ENCODE assay signal across 29 cellular contexts in genomic region chr2:64784168-64785061, GRCh38.
DNase-seq lines count a peak whose midpoint lies in the region; ATAC-seq and TF ChIP-seq lines count a peak whose summit lies in the region.
"Had no signal": no experiment of that assay in that cellular context is flagged by ENCODE, and none has a peak within 500 bp of the region (broad histone marks: within the 10 kb centered on the region; RNA-seq: fewer than 3 reads in every experiment).

No MANE protein-coding gene starts in this region.

- H3K4me3 Mint-ChIP-seq in dendritic cell treated with granulocyte-macrophage colony-stimulating factor and Interleukin-4, amounts not matched to agents 40 ng/mL and 50 ng/mL, for 4 days, result no peak overlapping the region
- H3K4me3 Mint-ChIP-seq in nephron progenitor cell, result no peak overlapping the region
- H3K4me3 Mint-ChIP-seq: CD8-positive, alpha-beta T cell; naive thymus-derived CD8-positive, alpha-beta T cell had no signal

- 87 to 95% (median 93%) methylated on average over 11 to 14 of the region's 14 CpGs for WGBS in adrenal gland, 4 donors

- DNase-seq in Karpas-422 (no peak), nephron progenitor cell (no peak), upper lobe of right lung (peak; percentile 73), NCI-H1694 treated with DMSO at 0.1 percent for 48 hours (lab: John Stamatoyannopoulos, UW) (no peak), AG08395 (ENCODE audit: low spot score) (no peak), adrenal gland (no peak)
- DNase-seq: activated CD4-positive, alpha-beta T cell treated with anti-CD3 and anti-CD28 coated beads, Interleukin-2, amount 50 U/mL, for 4 hours; activated effector memory CD4-positive, alpha-beta T cell treated with Interleukin-2 at 50 U/mL for 16 hours; body of pancreas; CD8-positive, alpha-beta T cell; colonic mucosa; DMS53; glutamatergic neuron; HCEC 1CT; kidney glomerular epithelial cell; mesendoderm; naive thymus-derived CD8-positive, alpha-beta T cell; NCI-H1092; NCI-H2029 treated with DMSO at 0.1 percent for 48 hours; NCI-H446 treated with DMSO at 0.1 percent for 48 hours; NK-92 treated with Interleukin-12 subunit alpha and Interleukin-12 subunit beta, amount 100 ng/mL, for 24 hours; Peyer's patch; sigmoid colon; T-helper 2 cell had no signal

- TF ChIP-seq CTCF in nephron progenitor cell (IDR thresholded peaks at IDR 0.05), result no peak
- TF ChIP-seq CTCF in upper lobe of right lung (IDR thresholded peaks at IDR 0.05), result no peak
- TF ChIP-seq CTCF in adrenal gland (IDR thresholded peaks at IDR 0.05), result no peak

- H2AFZ ChIP-seq in Karpas-422 (ENCODE audit: low read length), result peak overlapping the region; percentile 15; the same call in 1 of the 2 replicates
- H2AFZ ChIP-seq: parathyroid adenoma had no signal

- no peaks in the 10 kb centered on the region for H3K9me3 Mint-ChIP-seq in dendritic cell treated with granulocyte-macrophage colony-stimulating factor and Interleukin-4, amounts not matched to agents 40 ng/mL and 50 ng/mL, for 4 days
- H3K9me3 Mint-ChIP-seq in nephron progenitor cell, result no peaks in the 10 kb centered on the region
- H3K9me3 Mint-ChIP-seq: CD8-positive, alpha-beta T cell; naive thymus-derived CD8-positive, alpha-beta T cell had no signal

- peak overlapping the region; percentile 26 for H3K27ac Mint-ChIP-seq in dendritic cell treated with granulocyte-macrophage colony-stimulating factor and Interleukin-4, amounts not matched to agents 40 ng/mL and 50 ng/mL, for 4 days
- H3K27ac Mint-ChIP-seq in nephron progenitor cell, result peak overlapping the region; percentile 13
- H3K27ac Mint-ChIP-seq: CD8-positive, alpha-beta T cell had no signal

- ATAC-seq in upper lobe of right lung (peak; percentile 78), HG03378 (IDR thresholded peaks at IDR 0.05; ENCODE audit: unreplicated experiment) (no peak)
- ATAC-seq: body of pancreas; CD8-positive, alpha-beta T cell; naive thymus-derived CD8-positive, alpha-beta T cell had no signal

- no peaks in the 10 kb centered on the region for H3K36me3 Mint-ChIP-seq in dendritic cell treated with granulocyte-macrophage colony-stimulating factor and Interleukin-4, amounts not matched to agents 40 ng/mL and 50 ng/mL, for 4 days (ENCODE audit: low read depth)
- no peaks in the 10 kb centered on the region for H3K36me3 Mint-ChIP-seq in nephron progenitor cell (ENCODE audit: low read depth)
- H3K36me3 Mint-ChIP-seq: CD8-positive, alpha-beta T cell; naive thymus-derived CD8-positive, alpha-beta T cell had no signal

- H3K79me2 ChIP-seq in Karpas-422 (ENCODE audit: low read length), result no peaks in the 10 kb centered on the region
- H3K79me2 ChIP-seq: parathyroid adenoma had no signal

- H3K9me2 ChIP-seq in Karpas-422 (replicated peaks; ENCODE audit: insufficient read depth, low read length), result no peaks in the 10 kb centered on the region

- H3K27me3 ChIP-seq in Karpas-422 (ENCODE audit: low read length), result no peaks in the 10 kb centered on the region
- H3K27me3 ChIP-seq in upper lobe of right lung, result no peaks in the 10 kb centered on the region
- no peaks in the 10 kb centered on the region for H3K27me3 ChIP-seq in adrenal gland
- H3K27me3 ChIP-seq: body of pancreas, colonic mucosa, Peyer's patch, sigmoid colon had no signal

- H3K4me1 Mint-ChIP-seq in dendritic cell treated with granulocyte-macrophage colony-stimulating factor and Interleukin-4, amounts not matched to agents 40 ng/mL and 50 ng/mL, for 4 days (ENCODE audit: low read depth), result peaks cover 39% of the 10 kb centered on the region
- H3K4me1 Mint-ChIP-seq in nephron progenitor cell, result peaks cover 4% of the 10 kb centered on the region

- no peak overlapping the region for H3K4me2 ChIP-seq in Karpas-422 (ENCODE audit: low read depth, low read length, poor library complexity, severe bottlenecking)

- no peak for TF ChIP-seq POLR2A in adrenal gland (IDR thresholded peaks at IDR 0.05)

- H3K27ac ChIP-seq in Karpas-422 (ENCODE audit: low read length) (no peak overlapping the region), upper lobe of right lung (no peak overlapping the region), adrenal gland (no peak overlapping the region)
- H3K27ac ChIP-seq: body of pancreas, colonic mucosa, parathyroid adenoma, Peyer's patch, sigmoid colon, SK-N-MC, VCaP had no signal

- intact Hi-C loops in dendritic cell treated with granulocyte-macrophage colony-stimulating factor and Interleukin-4, amounts not matched to agents 40 ng/mL and 50 ng/mL, for 4 days (cut with micrococcal nuclease), result no loop called here
- intact Hi-C loops in upper lobe of right lung (cut with DNase I), result no loop called here
- intact Hi-C loops in adrenal gland (cut with DNase I), result no loop called here

- H3K36me3 ChIP-seq in Karpas-422 (ENCODE audit: insufficient read depth, low read length), result no peaks in the 10 kb centered on the region
- H3K36me3 ChIP-seq in upper lobe of right lung, result no peaks in the 10 kb centered on the region
- H3K36me3 ChIP-seq in adrenal gland (replicated peaks in 1 of 2), result no peaks in the 10 kb centered on the region
- H3K36me3 ChIP-seq: colonic mucosa, Peyer's patch, sigmoid colon had no signal

- H3K4me3 ChIP-seq in Karpas-422 (ENCODE audit: low read length), result no peak overlapping the region
- no peak overlapping the region for H3K4me3 ChIP-seq in upper lobe of right lung
- no peak overlapping the region for H3K4me3 ChIP-seq in adrenal gland
- H3K4me3 ChIP-seq: body of pancreas, colonic mucosa, Peyer's patch, sigmoid colon, SK-N-MC had no signal

- H4K20me1 ChIP-seq in Karpas-422 (ENCODE audit: insufficient read depth, low read depth, low read length), result no peaks in the 10 kb centered on the region

- no peaks in the 10 kb centered on the region for H3K27me3 Mint-ChIP-seq in dendritic cell treated with granulocyte-macrophage colony-stimulating factor and Interleukin-4, amounts not matched to agents 40 ng/mL and 50 ng/mL, for 4 days
- H3K27me3 Mint-ChIP-seq in nephron progenitor cell (ENCODE audit: low read depth, poor library complexity), result peaks cover 24% of the 10 kb centered on the region

- no peak overlapping the region for H3K9ac ChIP-seq in Karpas-422 (ENCODE audit: low read length)
- H3K9ac ChIP-seq: parathyroid adenoma had no signal

- no peaks in the 10 kb centered on the region for H3K9me3 ChIP-seq in Karpas-422 (ENCODE audit: low read length)
- no peaks in the 10 kb centered on the region for H3K9me3 ChIP-seq in upper lobe of right lung
- no peaks in the 10 kb centered on the region for H3K9me3 ChIP-seq in adrenal gland (replicated peaks in 1 of 3)
- H3K9me3 ChIP-seq: body of pancreas, colonic mucosa, Peyer's patch, sigmoid colon had no signal

- H3K4me1 ChIP-seq in Karpas-422 (ENCODE audit: low read length) (peaks cover 18% of the 10 kb centered on the region), upper lobe of right lung (no peaks in the 10 kb centered on the region), adrenal gland (replicated peaks in 1 of 2) (peaks cover 0 to 7% of the 10 kb centered on the region in 2 donors)
- H3K4me1 ChIP-seq: colonic mucosa, parathyroid adenoma, Peyer's patch had no signal
